Comparison of ENCODE assay signal across 8 cellular contexts in genomic region chr12:13100882-13101769, GRCh38. TPM values are rescaled to one million over a fixed set of nuclear protein-coding genes. Genes with fewer than 3 reads are reported as not detected.
A peak's percentile ranks its signal among the peaks of the same experiment; 100 is the strongest.
DNase-seq lines count a peak whose midpoint lies in the region; ATAC-seq and TF ChIP-seq lines count a peak whose summit lies in the region.

No MANE protein-coding gene starts in this region.

- no peaks in the 10 kb centered on the region for H3K9me3 ChIP-seq in gastroesophageal sphincter

- peak; percentile 87 for ATAC-seq in GM21737 (IDR thresholded peaks at IDR 0.05; ENCODE audit: unreplicated experiment)
- ATAC-seq in gastroesophageal sphincter, result peak; percentile 87

- H3K4me1 ChIP-seq in gastroesophageal sphincter, result peaks cover 0 to 52% (median 3%) of the 10 kb centered on the region in 3 donors

- peak overlapping the region; percentile 61 to 92 (median 88) for H3K27ac ChIP-seq in gastroesophageal sphincter

- no peaks in the 10 kb centered on the region for H3K36me3 ChIP-seq in gastroesophageal sphincter

- TF ChIP-seq CTCF in gastroesophageal sphincter (IDR thresholded peaks at IDR 0.05), result peak in 1 of 4 experiments; percentile 6

- H3K4me3 ChIP-seq in gastroesophageal sphincter, result peak overlapping the region; percentile 35 to 67

- WGBS in gastroesophageal sphincter (ENCODE audit: low coverage in 1 of 2), 2 donors, result 8% methylated on average over 12 of the region's 79 CpGs; no CpG with 5 or more reads in 1 of the 2 donors

- TF ChIP-seq POLR2A in gastroesophageal sphincter (IDR thresholded peaks at IDR 0.05), result peak; percentile 39 to 65

- TF ChIP-seq EP300 in gastroesophageal sphincter (IDR thresholded peaks at IDR 0.05), result no peak

- DNase-seq in EH (ENCODE audit: low read depth) (peak; percentile 91), KG1 (lab: John Stamatoyannopoulos, UW) (peak; percentile 30), SIG-M5 (lab: John Stamatoyannopoulos, UW) (peak; percentile 85), nucleus accumbens (lab: John Stamatoyannopoulos, UW) (peak in 55 of 56 donors; percentile 40 to 94 (median 76)), superior temporal gyrus (ENCODE audit: extremely low spot score) (peak; percentile 82)
- peak; percentile 92 for DNase-seq in activated naive CD4-positive, alpha-beta T cell treated with Interleukin-2 at 50 U/mL for 16 hours

- H3K27me3 ChIP-seq in gastroesophageal sphincter, result no peaks in the 10 kb centered on the region

RNA-seq across cellular contexts. Expression of gene GSG1, which starts 2.3 kb away (rescaled TPM):
- not detected for total RNA-seq in gastroesophageal sphincter

RNA-seq across cellular contexts. Expression of gene FAM234B, which starts 56.9 kb away (rescaled TPM):
- 1 to 10 TPM; 4.7 to 6.5 (median 5.5) TPM for total RNA-seq in gastroesophageal sphincter

Comparison
In these comparisons a context has a peak if more than half of its experiments do, and no peak if none do; other contexts are left out.
1. Peak in every context shown above with its lines: DNase-seq, ATAC-seq, H3K4me3 ChIP-seq and H3K27ac ChIP-seq.
2. DNase-seq: peak in every context shown above with its lines; median percentile 92 in activated naive CD4-positive, alpha-beta T cell treated with Interleukin-2 at 50 U/mL for 16 hours; 91 in EH; 85 in SIG-M5; 82 in superior temporal gyrus; 76 in nucleus accumbens; 30 in KG1.